8 cellular contexts compared by ENCODE assay signal in genomic region chr4:173332021-173332487, GRCh38. TPM values are rescaled to one million over a fixed set of nuclear protein-coding genes. Genes with fewer than 3 reads are reported as not detected.
DNase-seq lines count a peak whose midpoint lies in the region; ATAC-seq and TF ChIP-seq lines count a peak whose summit lies in the region.

No MANE protein-coding gene starts in this region.

- H3K9me3 ChIP-seq in gastroesophageal sphincter: no peaks in the 10 kb centered on the region

- peak overlapping the region; percentile 95 to 100 (median 98) for H3K27ac ChIP-seq in gastroesophageal sphincter

- WGBS in gastroesophageal sphincter (ENCODE audit: low coverage in 1 of 2), 2 donors: 11 to 30% methylated on average over 3 to 6 of the region's 6 CpGs

- H3K27me3 Mint-ChIP-seq in activated naive CD4-positive, alpha-beta T cell treated with anti-CD3 and anti-CD28 coated beads, Interleukin-2, amount 50 U/mL, for 24 hours: peaks cover 5% of the 10 kb centered on the region
- H3K27me3 Mint-ChIP-seq in T-helper 2 cell treated with Interferon-gamma antibody and Interleukin-4, amounts not matched to agents 5 μg/mL and 100 μg/mL, for 36 hours (ENCODE audit: low read depth): no peaks in the 10 kb centered on the region
- H3K27me3 Mint-ChIP-seq in type B pancreatic cell: peaks cover 4% of the 10 kb centered on the region

- H3K27me3 ChIP-seq in gastroesophageal sphincter: no peaks in the 10 kb centered on the region

- peak overlapping the region; percentile 96 for H3K4me3 Mint-ChIP-seq in activated naive CD4-positive, alpha-beta T cell treated with anti-CD3 and anti-CD28 coated beads, Interleukin-2, amount 50 U/mL, for 24 hours
- peak overlapping the region; percentile 89 for H3K4me3 Mint-ChIP-seq in T-helper 2 cell treated with Interferon-gamma antibody and Interleukin-4, amounts not matched to agents 5 μg/mL and 100 μg/mL, for 36 hours
- peak overlapping the region; percentile 98 for H3K4me3 Mint-ChIP-seq in type B pancreatic cell

- peaks cover 29% of the 10 kb centered on the region for H3K4me1 Mint-ChIP-seq in activated naive CD4-positive, alpha-beta T cell treated with anti-CD3 and anti-CD28 coated beads, Interleukin-2, amount 50 U/mL, for 24 hours
- H3K4me1 Mint-ChIP-seq in T-helper 2 cell treated with Interferon-gamma antibody and Interleukin-4, amounts not matched to agents 5 μg/mL and 100 μg/mL, for 36 hours (ENCODE audit: low read depth): peaks cover 38% of the 10 kb centered on the region
- H3K4me1 Mint-ChIP-seq in type B pancreatic cell (ENCODE audit: unreplicated experiment): peaks cover 22% of the 10 kb centered on the region

- H3K27ac Mint-ChIP-seq in activated naive CD4-positive, alpha-beta T cell treated with anti-CD3 and anti-CD28 coated beads, Interleukin-2, amount 50 U/mL, for 24 hours: peak overlapping the region; percentile 3
- H3K27ac Mint-ChIP-seq in T-helper 2 cell treated with Interferon-gamma antibody and Interleukin-4, amounts not matched to agents 5 μg/mL and 100 μg/mL, for 36 hours: peak overlapping the region; percentile 95
- peak overlapping the region; percentile 100 for H3K27ac Mint-ChIP-seq in type B pancreatic cell

- H3K9me3 Mint-ChIP-seq in activated naive CD4-positive, alpha-beta T cell treated with anti-CD3 and anti-CD28 coated beads, Interleukin-2, amount 50 U/mL, for 24 hours: no peaks in the 10 kb centered on the region
- no peaks in the 10 kb centered on the region for H3K9me3 Mint-ChIP-seq in T-helper 2 cell treated with Interferon-gamma antibody and Interleukin-4, amounts not matched to agents 5 μg/mL and 100 μg/mL, for 36 hours
- H3K9me3 Mint-ChIP-seq in type B pancreatic cell: no peaks in the 10 kb centered on the region

- peaks cover 0 to 52% of the 10 kb centered on the region in 2 donors for H3K36me3 ChIP-seq in gastroesophageal sphincter

- TF ChIP-seq CTCF in gastroesophageal sphincter (IDR thresholded peaks at IDR 0.05) (no peak), type B pancreatic cell (conservative IDR thresholded peaks at IDR 0.05) (no peak)

- no peak for TF ChIP-seq EP300 in gastroesophageal sphincter (IDR thresholded peaks at IDR 0.05)

- no peak for TF ChIP-seq POLR2A in gastroesophageal sphincter (IDR thresholded peaks at IDR 0.05)

- peaks cover 9% of the 10 kb centered on the region for H3K36me3 Mint-ChIP-seq in activated naive CD4-positive, alpha-beta T cell treated with anti-CD3 and anti-CD28 coated beads, Interleukin-2, amount 50 U/mL, for 24 hours
- peaks cover 55% of the 10 kb centered on the region for H3K36me3 Mint-ChIP-seq in T-helper 2 cell treated with Interferon-gamma antibody and Interleukin-4, amounts not matched to agents 5 μg/mL and 100 μg/mL, for 36 hours (ENCODE audit: low read depth)
- H3K36me3 Mint-ChIP-seq in type B pancreatic cell: peaks cover 32% of the 10 kb centered on the region

- H3K4me1 ChIP-seq in gastroesophageal sphincter: peaks cover 0 to 43% (median 0%) of the 10 kb centered on the region in 3 donors

- ATAC-seq in gastroesophageal sphincter (no peak), HG03045 (IDR thresholded peaks at IDR 0.05; ENCODE audit: unreplicated experiment) (no peak)

- H3K4me3 ChIP-seq in gastroesophageal sphincter: peak overlapping the region; percentile 88 to 95

- no peak for DNase-seq in activated naive CD4-positive, alpha-beta T cell treated with Interleukin-2 at 50 U/mL for 16 hours
- DNase-seq in T-helper 2 cell treated with Interferon-gamma antibody and Interleukin-4, amounts not matched to agents 5 μg/mL and 100 μg/mL, for 36 hours (ENCODE audit: low spot score): no peak
- DNase-seq in type B pancreatic cell (ENCODE audit: extremely low spot score, unreplicated experiment): no peak
- no peak for DNase-seq in NCI-H510A (lab: John Stamatoyannopoulos, UW)
- no peak for DNase-seq in NK-92 treated with Interleukin-12 subunit alpha and Interleukin-12 subunit beta, amount 100 ng/mL, for 24 hours (lab: John Stamatoyannopoulos, UW)

RNA-seq across cellular contexts. Expression of gene HMGB2, which starts 2.1 kb away (rescaled TPM):
- 10 to 100 TPM; 32.0 to 63.3 (median 47.5) TPM for total RNA-seq in gastroesophageal sphincter
- total RNA-seq in type B pancreatic cell (ENCODE audit: low replicate concordance): 67.7 and 201 TPM in 2 replicates

RNA-seq across cellular contexts. Expression of gene SAP30, which starts 38.7 kb away (rescaled TPM):
- total RNA-seq in gastroesophageal sphincter: 10 to 100 TPM; 36.5 to 53.4 (median 41.9) TPM
- 7.9 and 21.3 TPM in 2 replicates for total RNA-seq in type B pancreatic cell (ENCODE audit: low replicate concordance)

Comparison
In these comparisons a context has a peak if more than half of its experiments do, and no peak if none do; other contexts are left out.
1. H3K27ac Mint-ChIP-seq: peak in every context shown above with its lines; median percentile 100 in type B pancreatic cell; 95 in T-helper 2 cell treated with Interferon-gamma antibody and Interleukin-4, amounts not matched to agents 5 μg/mL and 100 μg/mL, for 36 hours; 3 in activated naive CD4-positive, alpha-beta T cell treated with anti-CD3 and anti-CD28 coated beads, Interleukin-2, amount 50 U/mL, for 24 hours.